In the genomic region with DNA sequence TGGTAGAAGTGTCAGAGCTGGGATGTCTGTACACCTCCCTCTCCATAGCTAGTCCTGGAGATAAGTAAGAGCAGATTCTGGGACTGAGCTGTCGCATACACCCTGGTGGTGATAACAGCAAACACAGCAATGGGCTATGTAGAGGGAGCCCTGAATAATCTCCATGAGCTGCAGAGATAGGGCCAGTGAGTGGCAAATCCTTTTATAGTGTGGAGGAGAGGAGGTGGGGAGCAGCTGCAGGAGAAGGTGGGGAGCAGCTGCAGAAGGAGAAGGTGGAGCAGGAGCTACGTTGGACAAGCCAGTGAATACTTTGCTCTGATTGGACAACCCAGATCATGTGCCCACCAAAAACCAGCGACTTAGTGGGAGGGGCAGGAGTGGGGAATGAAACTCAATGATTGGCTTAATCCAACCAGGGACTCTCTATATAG, we compare ENCODE assay signal across 14 cellular contexts. TPM values are rescaled to one million over a fixed set of nuclear protein-coding genes. Genes with fewer than 3 reads are reported as not detected.
A peak's percentile ranks its signal among the peaks of the same experiment; 100 is the strongest.
DNase-seq lines count a peak whose midpoint lies in the region; ATAC-seq and TF ChIP-seq lines count a peak whose summit lies in the region.
"Had no signal": no experiment of that assay in that cellular context is flagged by ENCODE, and none has a peak within 500 bp of the region (broad histone marks: within the 10 kb centered on the region; RNA-seq: fewer than 3 reads in every experiment).

No MANE protein-coding gene starts in this region.

- H3K27ac ChIP-seq in endodermal cell (ENCODE audit: low read depth, low read length): no peak overlapping the region
- no peak overlapping the region for H3K27ac ChIP-seq in upper lobe of left lung
- H3K27ac ChIP-seq: ascending aorta, ovary, suprapubic skin had no signal

- peaks cover 2% of the 10 kb centered on the region for H3K36me3 Mint-ChIP-seq in endodermal cell (ENCODE audit: low read depth)
- H3K36me3 Mint-ChIP-seq in natural killer cell: no peaks in the 10 kb centered on the region

- TF ChIP-seq EP300 in upper lobe of left lung (IDR thresholded peaks at IDR 0.05): no peak

- no peaks in the 10 kb centered on the region for H3K36me3 ChIP-seq in endodermal cell (ENCODE audit: control insufficient read depth, insufficient read depth, low read length)
- peaks cover 0 to 13% (median 0%) of the 10 kb centered on the region in 4 donors for H3K36me3 ChIP-seq in upper lobe of left lung
- H3K36me3 ChIP-seq: ovary, suprapubic skin had no signal

- peaks cover 14% of the 10 kb centered on the region for H3K4me1 Mint-ChIP-seq in endodermal cell
- H3K4me1 Mint-ChIP-seq in natural killer cell: peaks cover 86 to 89% of the 10 kb centered on the region in 2 donors

- H3K4me1 ChIP-seq in endodermal cell (ENCODE audit: control insufficient read depth, insufficient read depth, low read length) (peaks cover 6% of the 10 kb centered on the region), upper lobe of left lung (peaks cover 4 to 27% (median 15%) of the 10 kb centered on the region in 4 donors)

- peak; percentile 34 for TF ChIP-seq CTCF in GM12864 (IDR thresholded peaks at IDR 0.05; ENCODE audit: low read depth, low read length, missing control alignments)
- peak; percentile 51 for TF ChIP-seq CTCF in endodermal cell (conservative IDR thresholded peaks at IDR 0.05)
- TF ChIP-seq CTCF in natural killer cell (IDR thresholded peaks at IDR 0.05): no peak
- TF ChIP-seq CTCF in upper lobe of left lung (IDR thresholded peaks at IDR 0.05): no peak

- DNase-seq in GM12864 (ENCODE audit: low read depth) (no peak), NCI-H82 treated with DMSO at 0.1 percent for 48 hours (lab: John Stamatoyannopoulos, UW; ENCODE audit: unreplicated experiment) (peak; percentile 32), endodermal cell (peak; percentile 50), natural killer cell (no peak), RKO (ENCODE audit: low spot score) (no peak), ureter (ENCODE audit: low spot score) (no peak), GM03348 (ENCODE audit: low spot score) (no peak), upper lobe of left lung (no peak)
- DNase-seq: activated effector memory CD4-positive, alpha-beta T cell treated with anti-CD3 and anti-CD28 coated beads, Interleukin-2, amount 50 U/mL, for 16 hours; NCI-H1092; ovary had no signal

- no peak for TF ChIP-seq POLR2A in upper lobe of left lung (IDR thresholded peaks at IDR 0.05)

- no peak overlapping the region for H3K27ac Mint-ChIP-seq in endodermal cell
- peak overlapping the region; percentile 85 to 99 for H3K27ac Mint-ChIP-seq in natural killer cell
- H3K27ac Mint-ChIP-seq: dendritic cell treated with granulocyte-macrophage colony-stimulating factor and Interleukin-4, amounts not matched to agents 40 ng/mL and 50 ng/mL, for 4 days had no signal

- H3K4me3 ChIP-seq in GM12864 (ENCODE audit: low read depth, low read length): no peak overlapping the region
- H3K4me3 ChIP-seq in endodermal cell (ENCODE audit: low read length): no peak overlapping the region
- no peak overlapping the region for H3K4me3 ChIP-seq in upper lobe of left lung
- H3K4me3 ChIP-seq: ascending aorta, ovary, suprapubic skin had no signal

- H3K9ac ChIP-seq in endodermal cell (ENCODE audit: extremely low read depth, low read length, poor library complexity, severe bottlenecking): no peak overlapping the region

- no peaks in the 10 kb centered on the region for H3K9me3 Mint-ChIP-seq in endodermal cell
- no peaks in the 10 kb centered on the region for H3K9me3 Mint-ChIP-seq in natural killer cell
- H3K9me3 Mint-ChIP-seq: dendritic cell treated with granulocyte-macrophage colony-stimulating factor and Interleukin-4, amounts not matched to agents 40 ng/mL and 50 ng/mL, for 4 days had no signal

- H3K27me3 ChIP-seq in endodermal cell (ENCODE audit: control insufficient read depth, insufficient read depth, low read length, poor library complexity, severe bottlenecking) (no peaks in the 10 kb centered on the region), upper lobe of left lung (no peaks in the 10 kb centered on the region)
- H3K27me3 ChIP-seq: ascending aorta, ovary, suprapubic skin had no signal

- H3K4me3 Mint-ChIP-seq in endodermal cell: no peak overlapping the region
- no peak overlapping the region for H3K4me3 Mint-ChIP-seq in natural killer cell
- H3K4me3 Mint-ChIP-seq: dendritic cell treated with granulocyte-macrophage colony-stimulating factor and Interleukin-4, amounts not matched to agents 40 ng/mL and 50 ng/mL, for 4 days had no signal

- whole genome bisulfite sequencing in endodermal cell (ENCODE audit: insufficient coverage in 1 of 2, insufficient read length in 1 of 2), 2 experiments: 85 to 87% methylated on average over 3 of the region's 3 CpGs
- 57 to 78% methylated on average over 3 of the region's 3 CpGs for whole genome bisulfite sequencing in upper lobe of left lung, 2 donors

- H3K27me3 Mint-ChIP-seq in endodermal cell (ENCODE audit: insufficient read depth) (no peaks in the 10 kb centered on the region), natural killer cell (ENCODE audit: low read depth in 2 of 2) (no peaks in the 10 kb centered on the region)
- H3K27me3 Mint-ChIP-seq: dendritic cell treated with granulocyte-macrophage colony-stimulating factor and Interleukin-4, amounts not matched to agents 40 ng/mL and 50 ng/mL, for 4 days had no signal

- intact Hi-C loops in natural killer cell (cut with micrococcal nuclease): no loop called here

- no peaks in the 10 kb centered on the region for H3K9me3 ChIP-seq in endodermal cell (ENCODE audit: control insufficient read depth, low read length)
- no peaks in the 10 kb centered on the region for H3K9me3 ChIP-seq in upper lobe of left lung
- H3K9me3 ChIP-seq: ascending aorta, ovary, suprapubic skin had no signal

- ATAC-seq in natural killer cell: no peak
- no peak for ATAC-seq in upper lobe of left lung (ENCODE audit: low FRiP score in 2 of 2)

RNA-seq across cellular contexts. Expression of gene ATP6V1E2, which starts 22.4 kb away (rescaled TPM):
- 1 to 10 TPM; 5.9 to 6.7 TPM for total RNA-seq in endodermal cell
- polyA plus RNA-seq in endodermal cell (2013, experiment 1 of 2): 7.2 TPM
- 6.0 TPM for polyA plus RNA-seq in endodermal cell (2013, experiment 2 of 2)
- 10 to 100 TPM in 1 of 3 donors, 1 to 10 TPM in 2; 5.5 to 10.5 (median 7.9) TPM for total RNA-seq in natural killer cell
- 10.1 TPM for total RNA-seq in ureter
- total RNA-seq in upper lobe of left lung: 10 to 100 TPM in 1 of 6 donors, 1 to 10 TPM in 5; 6.7 to 13.6 (median 7.8) TPM

RNA-seq across cellular contexts. Expression of gene RHOQ, which starts 22.5 kb away (rescaled TPM):
- total RNA-seq in endodermal cell (10 to 100 TPM; 38.5 to 41.0 TPM), natural killer cell (100 to 1,000 TPM in 2 of 3 donors, 10 to 100 TPM in 1; 93.7 to 131 (median 102) TPM), ureter (124 TPM), upper lobe of left lung (100 to 1,000 TPM in 1 of 6 donors, 10 to 100 TPM in 5; 50.3 to 118 (median 69.7) TPM)
- 47.4 TPM for polyA plus RNA-seq in endodermal cell (2013, experiment 1 of 2)
- polyA plus RNA-seq in endodermal cell (2013, experiment 2 of 2): 46.2 TPM

RNA-seq across cellular contexts. Expression of gene PIGF, which starts 52.0 kb away (rescaled TPM):
- total RNA-seq in endodermal cell (10 to 100 TPM; 28.5 to 43.7 TPM), natural killer cell (10 to 100 TPM; 12.3 to 25.4 (median 16.0) TPM), ureter (36.5 TPM), upper lobe of left lung (10 to 100 TPM in 4 of 6 donors, 1 to 10 TPM in 2; 1.6 to 23.2 (median 15.1) TPM)
- polyA plus RNA-seq in endodermal cell (2013, experiment 1 of 2): 52.8 TPM
- polyA plus RNA-seq in endodermal cell (2013, experiment 2 of 2): 45.3 TPM

RNA-seq across cellular contexts. Expression of gene CRIPT, which starts 52.2 kb away (rescaled TPM):
- total RNA-seq in endodermal cell (10 to 100 TPM; 14.7 to 15.5 TPM), natural killer cell (10 to 100 TPM; 27.3 to 34.3 (median 30.3) TPM), ureter (16.9 TPM), upper lobe of left lung (10 to 100 TPM in 4 of 6 donors, 1 to 10 TPM in 2; 8.2 to 30.8 (median 13.1) TPM)
- polyA plus RNA-seq in endodermal cell (2013, experiment 1 of 2): 16.7 TPM
- polyA plus RNA-seq in endodermal cell (2013, experiment 2 of 2): 17.7 TPM

Comparison
In these comparisons a context has a peak if more than half of its experiments do, and no peak if none do; other contexts are left out.
1. DNase-seq: peak in NCI-H82 treated with DMSO at 0.1 percent for 48 hours (single experiment) and endodermal cell (single experiment); none in GM12864 (single experiment), natural killer cell (single experiment), RKO (single experiment), ureter (single experiment), GM03348 (single experiment) and upper lobe of left lung (0 of 2).
2. CTCF ChIP-seq: peak in GM12864 (single experiment) and endodermal cell (single experiment); none in natural killer cell (single experiment) and upper lobe of left lung (0 of 6).